ENCODE assay signal across 9 cellular contexts in genomic region chr19:49387936-49388372, GRCh38. TPM values are rescaled to one million over a fixed set of nuclear protein-coding genes. Genes with fewer than 3 reads are reported as not detected.
DNase-seq lines count a peak whose midpoint lies in the region; ATAC-seq and TF ChIP-seq lines count a peak whose summit lies in the region.
"Had no signal": no experiment of that assay in that cellular context is flagged by ENCODE, and none has a peak within 500 bp of the region (broad histone marks: within the 10 kb centered on the region; RNA-seq: fewer than 3 reads in every experiment).

A gene with protein sequence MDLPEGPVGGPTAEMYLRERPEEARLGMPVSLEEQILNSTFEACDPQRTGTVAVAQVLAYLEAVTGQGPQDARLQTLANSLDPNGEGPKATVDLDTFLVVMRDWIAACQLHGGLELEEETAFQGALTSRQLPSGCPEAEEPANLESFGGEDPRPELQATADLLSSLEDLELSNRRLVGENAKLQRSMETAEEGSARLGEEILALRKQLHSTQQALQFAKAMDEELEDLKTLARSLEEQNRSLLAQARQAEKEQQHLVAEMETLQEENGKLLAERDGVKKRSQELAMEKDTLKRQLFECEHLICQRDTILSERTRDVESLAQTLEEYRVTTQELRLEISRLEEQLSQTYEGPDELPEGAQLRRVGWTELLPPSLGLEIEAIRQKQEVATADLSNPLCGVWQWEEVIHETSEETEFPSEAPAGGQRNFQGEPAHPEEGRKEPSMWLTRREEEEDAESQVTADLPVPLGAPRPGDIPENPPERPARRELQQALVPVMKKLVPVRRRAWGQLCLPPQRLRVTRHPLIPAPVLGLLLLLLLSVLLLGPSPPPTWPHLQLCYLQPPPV (plus strand): TSS chr19:49388249. CDS start chr19:49390884, 2,635 bp downstream.

- H3K27me3 ChIP-seq in osteoblast (ENCODE audit: insufficient read depth, low read length), result no peaks in the 10 kb centered on the region
- no peaks in the 10 kb centered on the region for H3K27me3 ChIP-seq in thoracic aorta (replicated peaks; ENCODE audit: insufficient read depth)

- DNase-seq in AG10803 (ENCODE audit: low read depth) (peak; percentile 53), HuH-7 (ENCODE audit: low spot score) (peak; percentile 42), dermis blood vessel endothelial cell (peak; percentile 87), osteoblast (ENCODE audit: insufficient read length, low spot score, missing footprints) (peak; percentile 68), thoracic aorta (ENCODE audit: low spot score) (no peak), cerebellar nuclear complex (lab: John Stamatoyannopoulos, UW) (no peak), SKM-1 treated with dmso at 0.1 percent for 144 hours (lab: John Stamatoyannopoulos, UW; ENCODE audit: unreplicated experiment) (no peak)
- peak; percentile 94 for DNase-seq in activated CD4-positive, alpha-beta T cell treated with anti-CD3 and anti-CD28 coated beads for 48 hours

- H4K20me1 ChIP-seq in osteoblast (ENCODE audit: insufficient read depth, low read length), result no peaks in the 10 kb centered on the region

- H3K79me2 ChIP-seq in osteoblast (ENCODE audit: insufficient read depth, low read length), result no peaks in the 10 kb centered on the region

- H3K4me2 ChIP-seq in osteoblast (ENCODE audit: insufficient read depth, low read length), result no peak within 1 kb of the TSS

- H2AFZ ChIP-seq in osteoblast (ENCODE audit: low read length), result no peak within 1 kb of the TSS

- H3K4me3 ChIP-seq in AG10803 (ENCODE audit: low read length) (no peak within 1 kb of the TSS), osteoblast (ENCODE audit: insufficient read depth, low read length) (no peak within 1 kb of the TSS), thoracic aorta (peak within 1 kb of the TSS; percentile 56)

- H3K27ac ChIP-seq in osteoblast (ENCODE audit: low read depth, low read length), result no peak within 1 kb of the TSS
- no peak within 1 kb of the TSS for H3K27ac ChIP-seq in thoracic aorta

- H3K36me3 ChIP-seq in osteoblast (ENCODE audit: insufficient read depth, low read length) (no peaks in the 10 kb centered on the region), thoracic aorta (no peaks in the 10 kb centered on the region)

- H3K4me1 ChIP-seq in osteoblast (ENCODE audit: insufficient read depth, low read length), result no peaks in the 10 kb centered on the region
- H3K4me1 ChIP-seq in thoracic aorta (ENCODE audit: control insufficient read depth in 1 of 2, low read depth in 2 of 2), result no peaks in the 10 kb centered on the region

- H3K9me3 ChIP-seq in osteoblast (ENCODE audit: low read depth, low read length), result no peaks in the 10 kb centered on the region
- H3K9me3 ChIP-seq in thoracic aorta, result peaks cover 1% of the 10 kb centered on the region

- TF ChIP-seq CTCF in AG10803 (conservative IDR thresholded peaks at IDR 0.05; ENCODE audit: low read length) (no peak), osteoblast (IDR thresholded peaks at IDR 0.05; ENCODE audit: extremely low read depth, low read depth, low read length) (no peak), thoracic aorta (IDR thresholded peaks at IDR 0.05) (no peak)

- no peak for ATAC-seq in thoracic aorta (ENCODE audit: insufficient number of reproducible peaks, low FRiP score, low read depth)

RNA-seq across cellular contexts. Expression of the gene that starts here (rescaled TPM):
- not detected in 2 replicates for total RNA-seq in dermis blood vessel endothelial cell
- not detected in 2 replicates for total RNA-seq in osteoblast
- total RNA-seq in thoracic aorta, result not detected
- total RNA-seq: Daoy had no signal

Comparison
In these comparisons a context has a peak if more than half of its experiments do, and no peak if none do; other contexts are left out.
1. Peak in DNase-seq in dermis blood vessel endothelial cell; RNA of the gene not detected or under 1 TPM.
2. Peak in DNase-seq in osteoblast; RNA of the gene not detected or under 1 TPM.
3. DNase-seq: peak in AG10803 (single experiment), HuH-7 (single experiment) and activated CD4-positive, alpha-beta T cell treated with anti-CD3 and anti-CD28 coated beads for 48 hours (single experiment); none in thoracic aorta (single experiment), cerebellar nuclear complex (0 of 2) and SKM-1 treated with dmso at 0.1 percent for 144 hours (single experiment).